In genomic region chr6:79841577-79842381, GRCh38 we compare ENCODE assay signal across 9 cellular contexts.
DNase-seq lines count a peak whose midpoint lies in the region; ATAC-seq, FAIRE-seq and TF ChIP-seq lines count a peak whose summit lies in the region.
"Had no signal": no experiment of that assay in that cellular context is flagged by ENCODE, and none has a peak within 500 bp of the region (broad histone marks: within the 10 kb centered on the region; RNA-seq: fewer than 3 reads in every experiment).

No MANE protein-coding gene starts in this region.

- no peak overlapping the region for H3K4me2 ChIP-seq in A549

- POLR2A ChIA-PET in A549 (lab: Yijun Ruan, JAX): no interaction called here

- no peak overlapping the region for H3K27ac ChIP-seq in A549
- H3K27ac ChIP-seq: C4-2B had no signal

- in situ Hi-C loops in G401 (cut with HindIII; ENCODE audit: low sequenced_read_pairs): no loop called here

- no peak for TF ChIP-seq EP300 in A549 (IDR thresholded peaks at IDR 0.05)

- FAIRE-seq in A549 (lab: Jason Lieb, UNC): no peak

- 1% methylated on average over 4 of the region's 4 CpGs for WGBS in A549 (ENCODE audit: missing lambda C conversion rate)

- no peak overlapping the region for H3K4me3 ChIP-seq in A549

- CTCF ChIA-PET in A549 (lab: Yijun Ruan, JAX): interaction anchor here (0.8 to 1.8 kb wide), 2 partner anchors 27 to 28 kb away, joined by 3 to 5 read pairs; no protein-coding TSS in a partner anchor

- TF ChIP-seq CTCF in A549 (IDR thresholded peaks at IDR 0.05): no peak

- DNase-seq in A549 (ENCODE audit: low read depth in 1 of 2, low spot score in 1 of 2) (no peak), SKM-1 (lab: John Stamatoyannopoulos, UW; ENCODE audit: unreplicated experiment) (peak; percentile 64), LoVo (ENCODE audit: low spot score) (no peak), GDM1 (lab: John Stamatoyannopoulos, UW) (no peak), G401 (ENCODE audit: low spot score) (no peak), DMS114 treated with DMSO at 0.1 percent for 48 hours (lab: John Stamatoyannopoulos, UW; ENCODE audit: unreplicated experiment) (no peak)

- H3K9me3 ChIP-seq in A549: no peaks in the 10 kb centered on the region

- ATAC-seq in A549 (0 out of 6 replicates have a peak, but pooled peaks of 1 of the 2 experiments have one; percentile 31), GM19395 (IDR thresholded peaks at IDR 0.05; ENCODE audit: unreplicated experiment) (peak; percentile 55), HG03135 (IDR thresholded peaks at IDR 0.05; ENCODE audit: unreplicated experiment) (peak; percentile 52)

- TF ChIP-seq RAD21 in A549 (conservative IDR thresholded peaks at IDR 0.05 in 1 of 2, IDR thresholded peaks at IDR 0.05 in 1 of 2): no peak

- no peak for TF ChIP-seq POLR2A in A549 (IDR thresholded peaks at IDR 0.05; ENCODE audit: low read length)

- no peaks in the 10 kb centered on the region for H3K4me1 ChIP-seq in A549

TF ChIP-seq in A549, 52 proteins besides CTCF, POLR2A, EP300 and RAD21:
- TF ChIP-seq REST (IDR thresholded peaks at IDR 0.05) (peak; percentile 78), JUNB (IDR thresholded peaks at IDR 0.05) (no peak)
